ENCODE assay signal across 17 cellular contexts in the genomic region with DNA sequence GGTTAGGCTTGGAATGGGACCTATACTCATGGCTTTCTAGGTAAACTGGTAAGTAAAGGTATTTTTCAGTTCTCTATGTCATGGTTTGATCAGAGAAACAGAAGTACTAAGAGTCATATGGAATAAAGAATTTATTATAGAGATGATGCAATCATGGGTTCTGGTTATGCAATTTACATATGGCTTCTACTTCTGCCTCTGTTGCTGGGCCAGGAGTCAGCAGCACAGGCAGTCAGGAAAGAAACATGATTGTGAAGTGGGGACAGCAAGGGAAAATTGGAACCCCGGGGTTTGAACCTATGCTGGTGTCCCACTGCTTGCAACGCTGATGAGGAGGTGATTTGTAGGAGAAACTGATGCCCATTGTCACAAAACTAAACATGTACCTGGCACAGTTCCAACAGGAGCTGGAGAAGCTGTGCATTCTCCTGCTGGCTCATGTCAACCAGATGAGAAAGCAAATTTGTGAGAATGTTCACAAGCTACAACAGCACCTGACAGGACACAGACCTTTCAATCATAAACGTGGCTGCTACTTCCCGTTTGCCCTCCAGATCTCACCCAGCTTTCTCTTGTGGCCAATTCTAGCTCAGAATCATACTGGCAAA.
A peak's percentile ranks its signal among the peaks of the same experiment; 100 is the strongest.
DNase-seq lines count a peak whose midpoint lies in the region; ATAC-seq, FAIRE-seq and TF ChIP-seq lines count a peak whose summit lies in the region.
"Had no signal": no experiment of that assay in that cellular context is flagged by ENCODE, and none has a peak within 500 bp of the region (broad histone marks: within the 10 kb centered on the region; RNA-seq: fewer than 3 reads in every experiment).

No MANE protein-coding gene starts in this region.

- no peak for ATAC-seq in GM21390 (IDR thresholded peaks at IDR 0.05; ENCODE audit: unreplicated experiment)

- TF ChIP-seq CTCF in HL-60 (IDR thresholded peaks at IDR 0.05; ENCODE audit: insufficient read depth, low read length) = no peak
- no peak for TF ChIP-seq CTCF in keratinocyte (optimal IDR thresholded peaks at IDR 0.05 in 1 of 3, IDR thresholded peaks at IDR 0.05 in 1 of 3, conservative IDR thresholded peaks at IDR 0.05 in 1 of 3; ENCODE audit: extremely low read depth in 1 of 3, insufficient read depth in 2 of 3, low read length in 3 of 3)
- TF ChIP-seq CTCF in osteoblast (IDR thresholded peaks at IDR 0.05; ENCODE audit: extremely low read depth, low read depth, low read length) = no peak
- no peak for TF ChIP-seq CTCF in MM.1S (IDR thresholded peaks at IDR 0.05; ENCODE audit: low read length)

- H3K9me2 ChIP-seq in MM.1S (replicated peaks; ENCODE audit: insufficient read depth, low read length) = no peaks in the 10 kb centered on the region

- peak; percentile 25 to 31 for DNase-seq in HL-60 (ENCODE audit: low read depth in 1 of 2, low spot score in 1 of 2)
- peak; percentile 38 for DNase-seq in NCI-H146 treated with DMSO at 0.1 percent for 48 hours (lab: John Stamatoyannopoulos, UW; ENCODE audit: unreplicated experiment)
- DNase-seq in amniotic epithelial cell (ENCODE audit: low read depth) = peak; percentile 44
- DNase-seq in keratinocyte (ENCODE audit: low read depth, low spot score) = no peak
- DNase-seq in osteoblast (ENCODE audit: insufficient read length, low spot score, missing footprints) = no peak
- DNase-seq in MM.1S = no peak
- DNase-seq: activated B cell treated with CpG ODN at 0.5 μM for 24 hours; amygdala; DMS53; endodermal cell; NCI-H1105; NCI-H446; stimulated activated CD4-positive, alpha-beta T cell treated with anti-CD3 and anti-CD28 coated beads, Interleukin-4, amount 100 ng/mL, for 4 hours; testis had no signal

- no peaks in the 10 kb centered on the region for H3K9me3 ChIP-seq in keratinocyte (ENCODE audit: control insufficient read depth, low read depth, low read length)
- H3K9me3 ChIP-seq in osteoblast (ENCODE audit: low read depth, low read length) = no peaks in the 10 kb centered on the region
- H3K9me3 ChIP-seq in MM.1S (replicated peaks; ENCODE audit: insufficient read depth, low read length) = no peaks in the 10 kb centered on the region
- H3K9me3 ChIP-seq: BLaER1, testis had no signal

- H3K4me1 ChIP-seq in keratinocyte (ENCODE audit: control insufficient read depth, extremely low read depth, insufficient read depth, low read length) (peaks cover 19% of the 10 kb centered on the region), osteoblast (ENCODE audit: insufficient read depth, low read length) (peaks cover 6% of the 10 kb centered on the region), MM.1S (ENCODE audit: low read length) (no peaks in the 10 kb centered on the region)
- H3K4me1 ChIP-seq: BLaER1, testis had no signal

- dilution Hi-C loops in keratinocyte (cut with MboI; ENCODE audit: extremely low pct_ligation_motif_present, low sequenced_read_pairs) = no loop called here

- H3K27ac ChIP-seq in HL-60 (replicated peaks) (no peak overlapping the region), keratinocyte (ENCODE audit: control insufficient read depth, insufficient read depth, low read length) (no peak overlapping the region), osteoblast (ENCODE audit: low read depth, low read length) (no peak overlapping the region), MM.1S (ENCODE audit: low read length) (no peak overlapping the region)
- H3K27ac ChIP-seq: BLaER1, RWPE1, testis had no signal

- no peak for FAIRE-seq in keratinocyte (lab: Jason Lieb, UNC)

- no peaks in the 10 kb centered on the region for H3K9me1 ChIP-seq in keratinocyte (ENCODE audit: control insufficient read depth, extremely low read depth, insufficient read depth, low read length)

- H3K36me3 ChIP-seq in keratinocyte (ENCODE audit: control insufficient read depth in 2 of 2, extremely low read depth in 1 of 2, insufficient read depth in 2 of 2, low read length in 2 of 2) (no peaks in the 10 kb centered on the region), osteoblast (ENCODE audit: insufficient read depth, low read length) (no peaks in the 10 kb centered on the region), MM.1S (replicated peaks; ENCODE audit: insufficient read depth, low read length) (no peaks in the 10 kb centered on the region)
- H3K36me3 ChIP-seq: BLaER1 had no signal

- H2AFZ ChIP-seq in keratinocyte (ENCODE audit: control insufficient read depth, low read length) = peak overlapping the region; percentile 58
- H2AFZ ChIP-seq in osteoblast (ENCODE audit: low read length) = no peak overlapping the region
- no peak overlapping the region for H2AFZ ChIP-seq in MM.1S (ENCODE audit: low read length)

- H3K4me3 ChIP-seq in HL-60 (replicated peaks; ENCODE audit: insufficient read depth, low read length) = no peak overlapping the region
- H3K4me3 ChIP-seq in keratinocyte (ENCODE audit: control insufficient read depth in 2 of 3, extremely low read depth in 1 of 3, insufficient read depth in 2 of 3, low read depth in 1 of 3, low read length in 3 of 3) = no peak overlapping the region
- H3K4me3 ChIP-seq in osteoblast (ENCODE audit: insufficient read depth, low read length) = no peak overlapping the region
- no peak overlapping the region for H3K4me3 ChIP-seq in MM.1S (ENCODE audit: low read length)
- H3K4me3 ChIP-seq: BLaER1, testis had no signal

- H3K9ac ChIP-seq in keratinocyte (ENCODE audit: control insufficient read depth, extremely low read depth, insufficient read depth, low read length) = no peak overlapping the region
- no peak overlapping the region for H3K9ac ChIP-seq in MM.1S (ENCODE audit: low read length)
- H3K9ac ChIP-seq: BLaER1 had no signal

- H3F3A ChIP-seq in MM.1S (ENCODE audit: insufficient read depth, low read length) = no peaks in the 10 kb centered on the region

- no peaks in the 10 kb centered on the region for H3K79me2 ChIP-seq in keratinocyte (ENCODE audit: control insufficient read depth, insufficient read depth, low read length)
- no peaks in the 10 kb centered on the region for H3K79me2 ChIP-seq in osteoblast (ENCODE audit: insufficient read depth, low read length)
- no peaks in the 10 kb centered on the region for H3K79me2 ChIP-seq in MM.1S (ENCODE audit: low read length)

- no peak overlapping the region for H3K4me2 ChIP-seq in keratinocyte (ENCODE audit: control insufficient read depth, extremely low read depth, insufficient read depth, low read depth, low read length)
- H3K4me2 ChIP-seq in osteoblast (ENCODE audit: insufficient read depth, low read length) = no peak overlapping the region
- no peak overlapping the region for H3K4me2 ChIP-seq in MM.1S (ENCODE audit: low read depth, low read length)
- H3K4me2 ChIP-seq: BLaER1 had no signal

- no peaks in the 10 kb centered on the region for H4K20me1 ChIP-seq in keratinocyte (ENCODE audit: control insufficient read depth, extremely low read depth, insufficient read depth, low read length)
- no peaks in the 10 kb centered on the region for H4K20me1 ChIP-seq in osteoblast (ENCODE audit: insufficient read depth, low read length)
- H4K20me1 ChIP-seq in MM.1S (ENCODE audit: insufficient read depth, low read length) = no peaks in the 10 kb centered on the region
- H4K20me1 ChIP-seq: BLaER1 had no signal

- H3K27me3 ChIP-seq in HL-60 (ENCODE audit: insufficient read depth, poor library complexity, severe bottlenecking) = no peaks in the 10 kb centered on the region
- H3K27me3 ChIP-seq in keratinocyte (ENCODE audit: control insufficient read depth, extremely low read depth, insufficient read depth, low read length) = no peaks in the 10 kb centered on the region
- H3K27me3 ChIP-seq in osteoblast (ENCODE audit: insufficient read depth, low read length) = no peaks in the 10 kb centered on the region
- H3K27me3 ChIP-seq in MM.1S (replicated peaks; ENCODE audit: insufficient read depth, low read length) = no peaks in the 10 kb centered on the region
- H3K27me3 ChIP-seq: BLaER1, testis had no signal

Comparison
In these comparisons a context has a peak if more than half of its experiments do, and no peak if none do; other contexts are left out.
1. DNase-seq: peak in HL-60 (2 of 2), NCI-H146 treated with DMSO at 0.1 percent for 48 hours (single experiment) and amniotic epithelial cell (single experiment); none in keratinocyte (single experiment), osteoblast (single experiment) and MM.1S (single experiment).